8 cellular contexts compared by ENCODE assay signal in genomic region chr1:237386362-237387143, GRCh38.
A peak's percentile ranks its signal among the peaks of the same experiment; 100 is the strongest.
DNase-seq lines count a peak whose midpoint lies in the region; ATAC-seq and FAIRE-seq lines count a peak whose summit lies in the region.

No MANE protein-coding gene starts in this region.

- ATAC-seq in HG03095 (IDR thresholded peaks at IDR 0.05; ENCODE audit: unreplicated experiment) = no peak
- no peak for ATAC-seq in HG03521 (IDR thresholded peaks at IDR 0.05; ENCODE audit: unreplicated experiment)

- FAIRE-seq in G401.6 (lab: Jason Lieb, UNC) = peak; percentile 94
- FAIRE-seq in HTR-8/SVneo (lab: Jason Lieb, UNC) = no peak
- peak; percentile 98 for FAIRE-seq in TTC549 (lab: Jason Lieb, UNC)

- DNase-seq in HTR-8/SVneo (ENCODE audit: insufficient read length, low spot score) (peak; percentile 25), iris pigment epithelial cell (ENCODE audit: low read depth) (peak; percentile 31)
- DNase-seq in activated effector memory CD4-positive, alpha-beta T cell treated with anti-CD3 and anti-CD28 coated beads, Interleukin-2, amount 50 U/mL, for 16 hours = no peak
- no peak for DNase-seq in activated CD4-positive, alpha-beta T cell treated with anti-CD3 and anti-CD28 coated beads for 1 hour

Comparison
In these comparisons a context has a peak if more than half of its experiments do, and no peak if none do; other contexts are left out.
1. DNase-seq: peak in HTR-8/SVneo (single experiment) and iris pigment epithelial cell (single experiment); none in activated effector memory CD4-positive, alpha-beta T cell treated with anti-CD3 and anti-CD28 coated beads, Interleukin-2, amount 50 U/mL, for 16 hours (single experiment) and activated CD4-positive, alpha-beta T cell treated with anti-CD3 and anti-CD28 coated beads for 1 hour (single experiment).